ENCODE assay signal across 17 cellular contexts in genomic region chr2:201852878-201853415, GRCh38. TPM values are rescaled to one million over a fixed set of nuclear protein-coding genes. Genes with fewer than 3 reads are reported as not detected.
DNase-seq lines count a peak whose midpoint lies in the region; ATAC-seq, FAIRE-seq and TF ChIP-seq lines count a peak whose summit lies in the region.
"Had no signal": no experiment of that assay in that cellular context is flagged by ENCODE, and none has a peak within 500 bp of the region (broad histone marks: within the 10 kb centered on the region; RNA-seq: fewer than 3 reads in every experiment).

No MANE protein-coding gene starts in this region.

- DNase-seq in EL (peak; percentile 36), astrocyte (ENCODE audit: low read depth) (no peak), Ammon's horn (ENCODE audit: low spot score) (no peak), iPS-NIHi7 (ENCODE audit: extremely low spot score) (no peak)
- DNase-seq: kidney, NCI-H1105 treated with DMSO at 0.1 percent for 48 hours, occipital lobe, SW 1271 had no signal

- H3K27ac ChIP-seq in KMS-11 (peak overlapping the region; percentile 57; the same call in 1 of the 2 replicates), astrocyte (ENCODE audit: low read depth, low read length) (peak overlapping the region; percentile 97), mesodermal cell (ENCODE audit: low read depth, low read length, severe bottlenecking) (peak overlapping the region; percentile 16)
- H3K27ac ChIP-seq: BLaER1 treated with 17β-estradiol and CSF1 and Interleukin-3, amounts not matched to agents 10 nM and 100 nM; VCaP had no signal

- H3K4me1 Mint-ChIP-seq in astrocyte (ENCODE audit: low read depth, unreplicated experiment): peaks cover 35% of the 10 kb centered on the region

- FAIRE-seq in astrocyte (lab: Jason Lieb, UNC): peak; percentile 68
- FAIRE-seq: kidney had no signal

- H3K4me3 ChIP-seq in KMS-11 (IDR thresholded peaks at IDR 0.05; ENCODE audit: insufficient read depth, low read depth, low read length): no peak overlapping the region
- H3K4me3 ChIP-seq in astrocyte (ENCODE audit: insufficient read depth, low read depth, low read length): no peak overlapping the region
- no peak overlapping the region for H3K4me3 ChIP-seq in mesodermal cell (ENCODE audit: extremely low read depth, insufficient read depth, low read length, poor library complexity, severe bottlenecking)
- H3K4me3 ChIP-seq: BLaER1 treated with 17β-estradiol and CSF1 and Interleukin-3, amounts not matched to agents 10 nM and 100 nM; skin epidermis had no signal

- peak overlapping the region; percentile 99 for H3K27ac Mint-ChIP-seq in astrocyte (ENCODE audit: unreplicated experiment)

- no peaks in the 10 kb centered on the region for H3K27me3 Mint-ChIP-seq in astrocyte (ENCODE audit: low read depth, unreplicated experiment)

- H2AFZ ChIP-seq in KMS-11 (ENCODE audit: low read depth) (0 out of 2 replicates have a peak overlapping the region, but pooled peaks have one; percentile 3), astrocyte (ENCODE audit: low read depth, low read length) (no peak overlapping the region)

- H3K36me3 ChIP-seq in KMS-11 (ENCODE audit: insufficient read depth) (no peaks in the 10 kb centered on the region), astrocyte (ENCODE audit: insufficient read depth, low read length) (no peaks in the 10 kb centered on the region), mesodermal cell (ENCODE audit: control insufficient read depth, insufficient read depth, low read length) (no peaks in the 10 kb centered on the region)
- H3K36me3 ChIP-seq: BLaER1 treated with 17β-estradiol and CSF1 and Interleukin-3, amounts not matched to agents 10 nM and 100 nM had no signal

- H3K9me3 Mint-ChIP-seq in astrocyte (ENCODE audit: unreplicated experiment): no peaks in the 10 kb centered on the region

- H3K4me1 ChIP-seq in KMS-11 (ENCODE audit: low read depth, poor library complexity, severe bottlenecking): peaks cover 37% of the 10 kb centered on the region
- peaks cover 33% of the 10 kb centered on the region for H3K4me1 ChIP-seq in astrocyte (ENCODE audit: insufficient read depth, low read length)
- H3K4me1 ChIP-seq in mesodermal cell (ENCODE audit: control insufficient read depth, insufficient read depth, low read length, poor library complexity, severe bottlenecking): peaks cover 18% of the 10 kb centered on the region

- no peak overlapping the region for H3K4me3 Mint-ChIP-seq in astrocyte (ENCODE audit: unreplicated experiment)

- H3K9me3 ChIP-seq in astrocyte (ENCODE audit: insufficient read depth, low read depth, low read length): no peaks in the 10 kb centered on the region
- H3K9me3 ChIP-seq in mesodermal cell (ENCODE audit: control insufficient read depth, low read length): no peaks in the 10 kb centered on the region
- H3K9me3 ChIP-seq: BLaER1 treated with 17β-estradiol and CSF1 and Interleukin-3, amounts not matched to agents 10 nM and 100 nM had no signal

- H3K4me2 ChIP-seq in KMS-11: peak overlapping the region; percentile 85
- no peak overlapping the region for H3K4me2 ChIP-seq in astrocyte (ENCODE audit: low read length)
- H3K4me2 ChIP-seq: BLaER1 treated with 17β-estradiol and CSF1 and Interleukin-3, amounts not matched to agents 10 nM and 100 nM had no signal

- TF ChIP-seq CTCF in KMS-11 (conservative IDR thresholded peaks at IDR 0.05; ENCODE audit: low read depth, low read length) (no peak), astrocyte (IDR thresholded peaks at IDR 0.05; ENCODE audit: insufficient read depth, low read depth, low read length) (no peak)

- H3K79me2 ChIP-seq in KMS-11 (ENCODE audit: insufficient read depth, low read depth): no peaks in the 10 kb centered on the region
- H3K79me2 ChIP-seq in astrocyte (ENCODE audit: insufficient read depth, low read length): no peaks in the 10 kb centered on the region

- ATAC-seq in GM19452 (IDR thresholded peaks at IDR 0.05; ENCODE audit: unreplicated experiment): no peak
- no peak for ATAC-seq in HG02798 (IDR thresholded peaks at IDR 0.05; ENCODE audit: poor library complexity, unreplicated experiment)

- peaks cover 4% of the 10 kb centered on the region for H3K36me3 Mint-ChIP-seq in astrocyte (ENCODE audit: low read depth, unreplicated experiment)

- WGBS in mesodermal cell (ENCODE audit: insufficient coverage in 2 of 2), 2 experiments: no CpG with 5 or more reads among the region's 1 CpG

- H4K20me1 ChIP-seq in KMS-11 (ENCODE audit: insufficient read depth) (no peaks in the 10 kb centered on the region), astrocyte (ENCODE audit: insufficient read depth, low read length) (no peaks in the 10 kb centered on the region)
- H4K20me1 ChIP-seq: BLaER1 treated with 17β-estradiol and CSF1 and Interleukin-3, amounts not matched to agents 10 nM and 100 nM had no signal

- H3K9ac ChIP-seq in KMS-11 (peak overlapping the region; percentile 17; the same call in 1 of the 2 replicates), astrocyte (ENCODE audit: low read length) (peak overlapping the region; percentile 80)
- H3K9ac ChIP-seq: BLaER1 treated with 17β-estradiol and CSF1 and Interleukin-3, amounts not matched to agents 10 nM and 100 nM had no signal

- no peaks in the 10 kb centered on the region for H3K27me3 ChIP-seq in KMS-11 (ENCODE audit: insufficient read depth, low read depth)
- H3K27me3 ChIP-seq in astrocyte (ENCODE audit: insufficient read depth, low read length): no peaks in the 10 kb centered on the region

RNA-seq across cellular contexts. Expression of gene CDK15, which starts 46.6 kb away (rescaled TPM):
- 6.6 and 9.3 TPM in 2 replicates for total RNA-seq in astrocyte
- 0.37 TPM for polyA plus RNA-seq in mesodermal cell (2013, experiment 1 of 2)
- polyA plus RNA-seq in mesodermal cell (2013, experiment 2 of 2): not detected
- total RNA-seq: activated CD8-positive, alpha-beta memory T cell treated with anti-CD3 and anti-CD28 coated beads for 36 hours; occipital lobe; OCI-LY7 had no signal

Comparison
In these comparisons a context has a peak if more than half of its experiments do, and no peak if none do; other contexts are left out.
1. H3K27ac ChIP-seq: peak in every context shown above with its lines; median percentile 97 in astrocyte; 57 in KMS-11; 16 in mesodermal cell.